Comparison of ENCODE assay signal across 14 cellular contexts in genomic region chr5:126877011-126877410, GRCh38.
"Had no signal": no experiment of that assay in that cellular context is flagged by ENCODE, and none has a peak within 500 bp of the region (broad histone marks: within the 10 kb centered on the region; RNA-seq: fewer than 3 reads in every experiment).

No MANE protein-coding gene starts in this region.

- H3K4me3 ChIP-seq: dorsolateral prefrontal cortex, esophagus muscularis mucosa, suprapubic skin, upper lobe of left lung had no signal

- H3K9ac ChIP-seq: parathyroid adenoma had no signal

- H3K9me3 ChIP-seq: esophagus muscularis mucosa, suprapubic skin, upper lobe of left lung had no signal

- H3K27me3 Mint-ChIP-seq: activated CD4-positive, alpha-beta memory T cell treated with anti-CD3 and anti-CD28 coated beads for 36 hours had no signal

- ATAC-seq: activated naive CD4-positive, alpha-beta T cell treated with anti-CD3 and anti-CD28 coated beads, Interleukin-2, amount 50 U/mL, for 72 hours; activated T-cell treated with anti-CD3 and anti-CD28 coated beads, Interleukin-2, amount 50 U/mL, for 4 hours had no signal

- H3K79me2 ChIP-seq: parathyroid adenoma had no signal

- H3K27ac ChIP-seq: dorsolateral prefrontal cortex, esophagus muscularis mucosa, parathyroid adenoma, suprapubic skin, upper lobe of left lung had no signal

- H2AFZ ChIP-seq: parathyroid adenoma had no signal

- H3K4me3 Mint-ChIP-seq: activated CD4-positive, alpha-beta memory T cell treated with anti-CD3 and anti-CD28 coated beads for 36 hours; activated T-cell treated with anti-CD3 and anti-CD28 coated beads, Interleukin-2, amount 50 U/mL, for 4 hours had no signal

- H3K27me3 ChIP-seq: dorsolateral prefrontal cortex, suprapubic skin, upper lobe of left lung had no signal

- H3K36me3 ChIP-seq: esophagus muscularis mucosa, suprapubic skin, upper lobe of left lung had no signal

- H3K36me3 Mint-ChIP-seq: activated naive CD4-positive, alpha-beta T cell treated with anti-CD3 and anti-CD28 coated beads, Interleukin-2, amount 50 U/mL, for 72 hours had no signal

- H3K4me1 ChIP-seq: parathyroid adenoma, suprapubic skin had no signal

- H3K27ac Mint-ChIP-seq: activated CD4-positive, alpha-beta memory T cell treated with anti-CD3 and anti-CD28 coated beads for 36 hours; activated naive CD4-positive, alpha-beta T cell treated with anti-CD3 and anti-CD28 coated beads, Interleukin-2, amount 50 U/mL, for 72 hours had no signal

- DNase-seq: activated CD4-positive, alpha-beta memory T cell treated with anti-CD3 and anti-CD28 coated beads for 36 hours; activated effector memory CD4-positive, alpha-beta T cell treated with anti-CD3 and anti-CD28 coated beads, Interleukin-2, amount 50 U/mL, for 16 hours; activated T-cell treated with anti-CD3 and anti-CD28 coated beads, Interleukin-2, amount 50 U/mL, for 4 hours; dorsolateral prefrontal cortex; left colon; mesenchymal stem cell; retina; stimulated activated CD4-positive, alpha-beta T cell treated with anti-CD3 and anti-CD28 coated beads, Interleukin-1b, Interleukin-23, amount 100 ng/mL, for 48 hours; stimulated activated naive CD4-positive, alpha-beta T cell treated with Interleukin-2 at 50 U/mL for 16 hours; upper lobe of left lung had no signal

- H3K9me3 Mint-ChIP-seq: activated CD4-positive, alpha-beta memory T cell treated with anti-CD3 and anti-CD28 coated beads for 36 hours; activated naive CD4-positive, alpha-beta T cell treated with anti-CD3 and anti-CD28 coated beads, Interleukin-2, amount 50 U/mL, for 72 hours; activated T-cell treated with anti-CD3 and anti-CD28 coated beads, Interleukin-2, amount 50 U/mL, for 4 hours had no signal
